In the genomic region with DNA sequence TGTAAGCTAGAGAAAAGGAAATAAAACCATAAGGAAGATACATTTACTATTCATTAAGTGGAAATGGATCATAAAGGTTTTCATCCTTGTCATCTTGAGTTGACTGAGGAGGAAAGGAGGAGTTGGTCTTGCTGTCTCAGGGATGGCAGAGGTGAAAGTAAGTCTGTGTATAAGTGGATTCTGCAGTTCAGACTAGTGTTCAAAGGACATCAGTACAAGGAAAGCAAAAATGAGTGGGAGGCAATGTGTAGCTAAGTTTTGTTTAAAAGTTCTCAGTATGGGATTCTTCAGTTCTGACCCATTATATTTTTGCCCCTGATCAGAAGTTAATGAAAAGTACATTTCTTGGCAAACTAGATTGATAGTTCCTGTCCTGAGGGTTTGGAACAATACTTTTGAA, we compare ENCODE assay signal across 1 cellular context.
A peak's percentile ranks its signal among the peaks of the same experiment; 100 is the strongest.
TF ChIP-seq lines count a peak whose summit lies in the region.

No MANE protein-coding gene starts in this region.

TF ChIP-seq in HepG2, 621 proteins besides CTCF, POLR2A, EP300 and RAD21:
- TF ChIP-seq ZNF224 (CRISPR knock-in tag; IDR thresholded peaks at IDR 0.05) (no peak), ZNF577 (CRISPR knock-in tag; IDR thresholded peaks at IDR 0.05; ENCODE audit: borderline replicate concordance, low read depth) (no peak), PAF1 (CRISPR knock-in tag; IDR thresholded peaks at IDR 0.05) (0 out of 2 replicates have a peak, but pooled peaks have one; percentile 17), ZNF331 (CRISPR knock-in tag; IDR thresholded peaks at IDR 0.05) (no peak)
- TF ChIP-seq, protein P1, sequence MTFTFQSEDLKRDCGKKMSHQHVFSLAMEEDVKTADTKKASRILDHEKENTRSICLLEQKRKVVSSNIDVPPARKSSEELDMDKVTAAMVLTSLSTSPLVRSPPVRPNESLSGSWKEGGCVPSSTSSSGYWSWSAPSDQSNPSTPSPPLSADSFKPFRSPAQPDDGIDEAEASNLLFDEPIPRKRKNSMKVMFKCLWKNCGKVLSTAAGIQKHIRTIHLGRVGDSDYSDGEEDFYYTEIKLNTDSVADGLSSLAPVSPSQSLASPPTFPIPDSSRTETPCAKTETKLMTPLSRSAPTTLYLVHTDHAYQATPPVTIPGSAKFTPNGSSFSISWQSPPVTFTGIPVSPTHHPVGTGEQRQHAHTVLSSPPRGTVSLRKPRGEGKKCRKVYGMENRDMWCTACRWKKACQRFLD (CRISPR knock-in tag; IDR thresholded peaks at IDR 0.05; ENCODE audit: borderline replicate concordance), result no peak
